19 cellular contexts compared by ENCODE assay signal in the genomic region with DNA sequence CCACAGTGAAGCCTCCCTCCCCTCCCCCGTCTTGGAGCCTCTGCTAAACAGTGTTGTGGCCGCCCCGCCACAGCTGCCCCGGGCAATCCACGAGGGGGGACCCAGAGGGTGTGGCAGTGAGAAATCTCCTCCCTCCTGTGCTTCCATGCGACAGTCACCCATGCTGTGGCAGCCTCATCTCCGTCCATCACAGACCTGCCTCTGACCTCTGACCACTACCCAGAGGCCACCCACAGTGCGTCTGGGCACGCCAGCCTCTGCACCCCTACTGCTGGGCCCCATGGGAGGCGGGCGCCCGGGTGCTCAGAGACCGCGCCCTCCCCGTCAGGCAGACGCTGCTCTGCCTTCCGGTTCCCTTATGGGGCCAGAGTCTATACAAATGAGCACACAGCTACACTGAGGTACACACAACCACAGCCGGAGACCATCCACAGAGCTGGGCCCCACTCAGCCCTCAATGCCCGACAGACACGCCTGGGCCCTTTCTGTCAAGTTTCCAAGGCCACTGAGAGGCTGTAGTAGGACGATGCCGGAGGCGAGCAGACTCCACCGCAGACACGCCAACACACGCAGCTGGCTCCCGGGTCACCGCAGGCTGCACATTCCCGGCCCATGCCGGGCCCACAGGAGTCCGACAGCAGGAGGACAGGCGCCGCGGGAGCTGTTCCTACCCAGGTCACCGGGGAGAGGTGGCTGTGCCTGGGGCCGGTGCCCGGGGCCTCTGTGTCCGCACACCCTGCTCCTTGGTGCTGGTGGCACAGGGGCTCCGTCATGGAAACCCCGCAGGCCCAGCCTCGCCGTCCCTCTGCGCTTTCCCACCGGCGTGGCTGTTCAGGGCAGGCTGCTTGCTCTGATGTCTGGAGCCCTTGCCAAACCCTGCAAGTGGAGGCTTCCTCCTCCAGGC. TPM values are rescaled to one million over a fixed set of nuclear protein-coding genes. Genes with fewer than 3 reads are reported as not detected.
A peak's percentile ranks its signal among the peaks of the same experiment; 100 is the strongest.
DNase-seq lines count a peak whose midpoint lies in the region; ATAC-seq and TF ChIP-seq lines count a peak whose summit lies in the region.
"Had no signal": no experiment of that assay in that cellular context is flagged by ENCODE, and none has a peak within 500 bp of the region (broad histone marks: within the 10 kb centered on the region; RNA-seq: fewer than 3 reads in every experiment).

No MANE protein-coding gene starts in this region.

- POLR2A ChIA-PET in activated B cell treated with CpG ODN at 0.5 μM for 24 hours (lab: Charles Lee) (no interaction called here), A673 (lab: Charles Lee; ENCODE audit: low non-redundant PET) (no interaction called here)

- no peaks in the 10 kb centered on the region for H3K79me2 ChIP-seq in OCI-LY1 (ENCODE audit: insufficient read depth, low read length)
- H3K79me2 ChIP-seq: hepatocyte had no signal

- no peak overlapping the region for H3K27ac Mint-ChIP-seq in activated B cell treated with CpG ODN at 0.5 μM for 24 hours
- H3K27ac Mint-ChIP-seq: activated naive CD8-positive, alpha-beta T cell treated with anti-CD3 and anti-CD28 coated beads, Interleukin-2, amount 50 U/mL, for 24 hours; CD4-positive, alpha-beta memory T cell; mesothelial cell of epicardium; nephron had no signal

- H3K27me3 ChIP-seq in BLaER1 treated with 17β-estradiol and CSF1 and Interleukin-3, amounts not matched to agents 10 nM and 100 nM = peaks cover 0 to 23% (median 0%) of the 10 kb centered on the region in 11 experiments; a peak in 8 of 22 replicates
- H3K27me3 ChIP-seq in OCI-LY1 (ENCODE audit: insufficient read depth, low read length) (peaks cover 5% of the 10 kb centered on the region; the same call in 1 of the 2 replicates), mesenchymal stem cell (ENCODE audit: control insufficient read depth in 1 of 2, insufficient read depth in 1 of 2, low read length in 2 of 2) (peaks cover 7 to 89% of the 10 kb centered on the region in 2 experiments), A673 (replicated peaks; ENCODE audit: insufficient read depth, low read depth, low read length, poor library complexity) (no peaks in the 10 kb centered on the region)
- H3K27me3 ChIP-seq: hepatocyte had no signal

- no peak overlapping the region for H2AK5ac ChIP-seq in mesenchymal stem cell (ENCODE audit: low read length, severe bottlenecking)

- no peak overlapping the region for H4K91ac ChIP-seq in mesenchymal stem cell (ENCODE audit: low read length)

- no peaks in the 10 kb centered on the region for H3K9me3 Mint-ChIP-seq in activated B cell treated with CpG ODN at 0.5 μM for 24 hours
- H3K9me3 Mint-ChIP-seq: activated naive CD8-positive, alpha-beta T cell treated with anti-CD3 and anti-CD28 coated beads, Interleukin-2, amount 50 U/mL, for 24 hours; CD4-positive, alpha-beta memory T cell; mesothelial cell of epicardium; nephron had no signal

- H3K9ac ChIP-seq in BLaER1 treated with 17β-estradiol and CSF1 and Interleukin-3, amounts not matched to agents 10 nM and 100 nM = peak overlapping the region in 9 of 11 experiments; percentile 2 to 59 (median 44); a peak in 13 of 22 replicates
- H3K9ac ChIP-seq in OCI-LY1 (ENCODE audit: low read length) = peak overlapping the region; percentile 23; the same call in 1 of the 2 replicates
- no peak overlapping the region for H3K9ac ChIP-seq in mesenchymal stem cell (ENCODE audit: low read length)

- H2AFZ ChIP-seq in OCI-LY1 (ENCODE audit: low read length) = no peak overlapping the region
- no peak overlapping the region for H2AFZ ChIP-seq in mesenchymal stem cell (ENCODE audit: low read depth, low read length)

- H2BK12ac ChIP-seq in mesenchymal stem cell (ENCODE audit: low read length in 2 of 2) = no peak overlapping the region

- WGBS in mesenchymal stem cell = 87% methylated on average over 45 of the region's 45 CpGs

- peaks cover 22 to 81% (median 57%) of the 10 kb centered on the region in 10 experiments for H3K4me1 ChIP-seq in BLaER1 treated with 17β-estradiol and CSF1 and Interleukin-3, amounts not matched to agents 10 nM and 100 nM
- peaks cover 16% of the 10 kb centered on the region for H3K4me1 ChIP-seq in OCI-LY1 (ENCODE audit: insufficient read depth, low read length, severe bottlenecking)
- H3K4me1 ChIP-seq in mesenchymal stem cell (ENCODE audit: control insufficient read depth, insufficient read depth, low read depth, low read length) = peaks cover 8% of the 10 kb centered on the region
- no peaks in the 10 kb centered on the region for H3K4me1 ChIP-seq in A673 (ENCODE audit: insufficient read depth, low read length, poor library complexity, severe bottlenecking)
- H3K4me1 ChIP-seq: psoas muscle had no signal

- H3K18ac ChIP-seq in mesenchymal stem cell (ENCODE audit: low read depth in 1 of 2, low read length in 2 of 2) = no peak overlapping the region

- DNase-seq in activated B cell treated with CpG ODN at 0.5 μM for 24 hours (no peak), mesenchymal stem cell (no peak), hypothalamus (lab: John Stamatoyannopoulos, UW) (no peak), A673 (ENCODE audit: low spot score) (no peak), sciatic nerve (ENCODE audit: low spot score) (no peak)
- DNase-seq: cortex of kidney, NCI-H2081 treated with DMSO at 0.1 percent for 48 hours, NCI-H510A had no signal

- H2BK15ac ChIP-seq in mesenchymal stem cell (ENCODE audit: low read depth, poor library complexity, severe bottlenecking) = peak overlapping the region; percentile 29

- peak overlapping the region in 4 of 10 experiments; percentile 16 to 47 (median 25); a peak in 6 of 20 replicates for H3K4me3 ChIP-seq in BLaER1 treated with 17β-estradiol and CSF1 and Interleukin-3, amounts not matched to agents 10 nM and 100 nM
- H3K4me3 ChIP-seq in OCI-LY1 (ENCODE audit: low read depth, low read length, poor library complexity, severe bottlenecking) = peak overlapping the region; percentile 43
- H3K4me3 ChIP-seq in mesenchymal stem cell (ENCODE audit: insufficient read depth in 1 of 2, low read depth in 1 of 2, low read length in 2 of 2) = no peak overlapping the region
- no peak overlapping the region for H3K4me3 ChIP-seq in A673 (ENCODE audit: low read depth, low read length, poor library complexity, severe bottlenecking)
- H3K4me3 ChIP-seq: hepatocyte, psoas muscle, SK-N-MC had no signal

- H2BK5ac ChIP-seq in mesenchymal stem cell (ENCODE audit: low read depth, low read length, poor library complexity, severe bottlenecking) = no peak overlapping the region

- H3K4me3 Mint-ChIP-seq in activated B cell treated with CpG ODN at 0.5 μM for 24 hours = peak overlapping the region; percentile 24

- no peak overlapping the region for H2BK120ac ChIP-seq in mesenchymal stem cell (ENCODE audit: low read depth, low read length)

- H3K9me3 ChIP-seq in BLaER1 treated with 17β-estradiol and CSF1 and Interleukin-3, amounts not matched to agents 10 nM and 100 nM (replicated peaks in 1 of 11) = no peaks in the 10 kb centered on the region
- no peaks in the 10 kb centered on the region for H3K9me3 ChIP-seq in OCI-LY1 (ENCODE audit: low read length)
- H3K9me3 ChIP-seq in mesenchymal stem cell (ENCODE audit: control insufficient read depth, low read length) = no peaks in the 10 kb centered on the region
- no peaks in the 10 kb centered on the region for H3K9me3 ChIP-seq in A673 (ENCODE audit: low read depth, low read length, poor library complexity, severe bottlenecking)
- H3K9me3 ChIP-seq: psoas muscle had no signal

- H3K36me3 ChIP-seq in BLaER1 treated with 17β-estradiol and CSF1 and Interleukin-3, amounts not matched to agents 10 nM and 100 nM = no peaks in the 10 kb centered on the region
- H3K36me3 ChIP-seq in OCI-LY1 (ENCODE audit: insufficient read depth, low read length) (no peaks in the 10 kb centered on the region), mesenchymal stem cell (ENCODE audit: control insufficient read depth in 1 of 2, insufficient read depth in 2 of 2, low read depth in 1 of 2, low read length in 2 of 2) (no peaks in the 10 kb centered on the region), A673 (ENCODE audit: insufficient read depth, low read length, poor library complexity, severe bottlenecking) (no peaks in the 10 kb centered on the region)
- H3K36me3 ChIP-seq: brain microvascular endothelial cell had no signal

- ATAC-seq in activated B cell treated with CpG ODN at 0.5 μM for 24 hours (ENCODE audit: low read depth) = no peak
- no peak for ATAC-seq in GM21367 (IDR thresholded peaks at IDR 0.05; ENCODE audit: unreplicated experiment)
- ATAC-seq in sciatic nerve = no peak

- no peaks in the 10 kb centered on the region for H3F3A ChIP-seq in OCI-LY1 (ENCODE audit: insufficient read depth, low read length)

- H3K27ac ChIP-seq in BLaER1 treated with 17β-estradiol and CSF1 and Interleukin-3, amounts not matched to agents 10 nM and 100 nM = peak overlapping the region in 9 of 11 experiments; percentile 20 to 60 (median 49); a peak in 16 of 22 replicates
- H3K27ac ChIP-seq in OCI-LY1 (ENCODE audit: low read depth, low read length, poor library complexity, severe bottlenecking) (no peak overlapping the region), mesenchymal stem cell (ENCODE audit: low read length, poor library complexity, severe bottlenecking) (no peak overlapping the region), A673 (ENCODE audit: low read depth, low read length, poor library complexity, severe bottlenecking) (no peak overlapping the region)
- H3K27ac ChIP-seq: brain microvascular endothelial cell, hepatocyte, psoas muscle, SK-N-MC had no signal

- no peaks in the 10 kb centered on the region for H3K79me1 ChIP-seq in mesenchymal stem cell (replicated peaks; ENCODE audit: low read length, poor library complexity, severe bottlenecking)

- no peak overlapping the region for H3K14ac ChIP-seq in mesenchymal stem cell (ENCODE audit: low read length in 2 of 2)

- no peaks in the 10 kb centered on the region for H3K36me3 Mint-ChIP-seq in activated B cell treated with CpG ODN at 0.5 μM for 24 hours (ENCODE audit: low read depth)
- H3K36me3 Mint-ChIP-seq: CD4-positive, alpha-beta memory T cell; mesothelial cell of epicardium had no signal

- intact Hi-C loops in activated B cell treated with CpG ODN at 0.5 μM for 24 hours (cut with micrococcal nuclease) (no loop called here), A673 (cut with micrococcal nuclease; ENCODE audit: unreplicated experiment) (no loop called here), sciatic nerve (cut with DNase I) (no loop called here)

- no peak for TF ChIP-seq CTCF in OCI-LY1 (IDR thresholded peaks at IDR 0.05; ENCODE audit: low read length)
- no peak for TF ChIP-seq CTCF in activated B cell treated with CpG ODN at 0.5 μM for 24 hours (IDR thresholded peaks at IDR 0.05)
- no peak for TF ChIP-seq CTCF in A673 (conservative IDR thresholded peaks at IDR 0.05; ENCODE audit: low read depth, low read length)

- BruUV-seq in A673 (replicated peaks; lab: Mats Ljungman, UMichigan) = no TSS peak

- H4K8ac ChIP-seq in mesenchymal stem cell (ENCODE audit: low read length) = no peak overlapping the region

- no peak overlapping the region for H3K23ac ChIP-seq in mesenchymal stem cell (ENCODE audit: low read length in 2 of 2)

- H3K4ac ChIP-seq in mesenchymal stem cell (ENCODE audit: low read depth in 1 of 2, low read length in 2 of 2) = no peak overlapping the region

- H3K27me3 Mint-ChIP-seq in activated B cell treated with CpG ODN at 0.5 μM for 24 hours = no peaks in the 10 kb centered on the region

- no peaks in the 10 kb centered on the region; a peak in 1 of 22 replicates for H4K20me1 ChIP-seq in BLaER1 treated with 17β-estradiol and CSF1 and Interleukin-3, amounts not matched to agents 10 nM and 100 nM
- no peaks in the 10 kb centered on the region for H4K20me1 ChIP-seq in OCI-LY1 (ENCODE audit: insufficient read depth, low read length)

- peaks cover 6% of the 10 kb centered on the region for H3K4me1 Mint-ChIP-seq in activated B cell treated with CpG ODN at 0.5 μM for 24 hours
- H3K4me1 Mint-ChIP-seq: activated naive CD8-positive, alpha-beta T cell treated with anti-CD3 and anti-CD28 coated beads, Interleukin-2, amount 50 U/mL, for 24 hours had no signal

- peak overlapping the region; percentile 72 to 95 (median 86) for H3K4me2 ChIP-seq in BLaER1 treated with 17β-estradiol and CSF1 and Interleukin-3, amounts not matched to agents 10 nM and 100 nM
- H3K4me2 ChIP-seq in OCI-LY1 (ENCODE audit: low read length) = peak overlapping the region; percentile 58
- no peak overlapping the region for H3K4me2 ChIP-seq in mesenchymal stem cell (ENCODE audit: low read length, poor library complexity, severe bottlenecking)

- CTCF ChIA-PET in activated B cell treated with CpG ODN at 0.5 μM for 24 hours (lab: Charles Lee) (interaction anchor here (1.8 to 2.4 kb wide), 2 partner anchors 102 to 231 kb away, joined by 4 to 18 read pairs; no protein-coding TSS in a partner anchor), A673 (lab: Charles Lee) (no interaction called here)

- no peaks in the 10 kb centered on the region for H3K9me2 ChIP-seq in OCI-LY1 (ENCODE audit: low read depth, low read length)

RNA-seq across cellular contexts. Expression of a gene that starts 23.9 kb away (rescaled TPM):
- total RNA-seq in activated B cell treated with CpG ODN at 0.5 μM for 24 hours = 0.29 and 0.51 TPM in 2 replicates
- 0.95 TPM for polyA plus RNA-seq in mesenchymal stem cell (2013, experiment 1 of 2)
- 1.1 TPM for polyA plus RNA-seq in mesenchymal stem cell (2013, experiment 2 of 2)
- 4.1 and 10.3 TPM in 2 replicates for total RNA-seq in A673 (2021)
- 0.80 TPM for total RNA-seq in sciatic nerve
- polyA plus RNA-seq: CD4-positive, alpha-beta memory T cell had no signal

RNA-seq across cellular contexts. Expression of a gene that starts 27.9 kb away (rescaled TPM):
- total RNA-seq in activated B cell treated with CpG ODN at 0.5 μM for 24 hours = 0.73 and 1.3 TPM in 2 replicates
- polyA plus RNA-seq in mesenchymal stem cell (2013, experiment 1 of 2) = 0.25 TPM
- polyA plus RNA-seq in mesenchymal stem cell (2013, experiment 2 of 2) = 0.25 TPM
- 0.28 TPM in 1 of 2 replicates, not detected in the other for total RNA-seq in A673 (2021)
- total RNA-seq in sciatic nerve = 0.49 TPM
- polyA plus RNA-seq: CD4-positive, alpha-beta memory T cell had no signal

RNA-seq across cellular contexts. Expression of a gene that starts 52.1 kb away (rescaled TPM):
- total RNA-seq in activated B cell treated with CpG ODN at 0.5 μM for 24 hours = 266 and 302 TPM in 2 replicates
- 252 TPM for polyA plus RNA-seq in mesenchymal stem cell (2013, experiment 1 of 2)
- 253 TPM for polyA plus RNA-seq in mesenchymal stem cell (2013, experiment 2 of 2)
- 610 and 611 TPM in 2 replicates for total RNA-seq in A673 (2021)
- total RNA-seq in sciatic nerve = 280 TPM

Comparison
In these comparisons a context has a peak if more than half of its experiments do, and no peak if none do; other contexts are left out.
1. H3K27ac ChIP-seq: peak in BLaER1 treated with 17β-estradiol and CSF1 and Interleukin-3, amounts not matched to agents 10 nM and 100 nM (9 of 11); none in OCI-LY1 (single experiment), mesenchymal stem cell (single experiment) and A673 (single experiment).